Comparison of ENCODE assay signal across 11 cellular contexts in the genomic region with DNA sequence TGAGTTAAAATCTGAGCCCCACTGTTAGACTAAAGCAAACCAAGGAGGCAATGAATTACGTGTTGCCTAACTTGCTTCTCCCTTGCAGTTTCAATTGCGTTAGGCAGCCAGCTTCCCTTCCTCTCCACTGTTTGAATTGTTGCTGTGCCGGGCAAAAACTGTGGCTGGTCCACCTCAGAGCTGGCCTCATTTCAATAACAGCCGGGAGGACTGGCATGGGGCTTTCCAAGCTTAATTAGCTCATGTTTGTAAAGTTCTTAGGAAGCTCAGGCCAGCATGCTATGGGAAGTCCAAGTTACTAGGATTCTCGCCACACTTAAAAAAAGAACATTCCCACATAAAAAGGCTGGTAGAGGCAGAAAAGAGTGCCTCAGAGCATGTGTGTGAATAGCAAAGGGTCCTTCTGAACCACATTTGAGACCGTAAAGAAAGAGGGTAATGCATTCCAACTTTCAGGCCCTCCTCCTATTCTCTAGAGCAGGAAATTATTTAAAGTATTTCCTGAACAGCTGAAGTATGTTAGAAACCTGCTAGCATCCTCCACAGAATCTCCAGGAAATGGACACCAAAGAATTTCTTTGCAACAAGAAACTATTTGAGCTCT.
DNase-seq lines count a peak whose midpoint lies in the region; ATAC-seq and TF ChIP-seq lines count a peak whose summit lies in the region.
"Had no signal": no experiment of that assay in that cellular context is flagged by ENCODE, and none has a peak within 500 bp of the region (broad histone marks: within the 10 kb centered on the region; RNA-seq: fewer than 3 reads in every experiment).

No MANE protein-coding gene starts in this region.

- DNase-seq in EL (peak; percentile 65), astrocyte of the cerebellum (ENCODE audit: low read depth) (peak; percentile 46), hepatic stellate cell (ENCODE audit: low spot score) (peak; percentile 22), sciatic nerve (ENCODE audit: low spot score) (no peak), NCI-H510A treated with DMSO at 0.1 percent for 48 hours (lab: John Stamatoyannopoulos, UW) (no peak)
- DNase-seq in effector CD8-positive, alpha-beta T cell (lab: John Stamatoyannopoulos, UW): no peak
- DNase-seq: DMS79 treated with DMSO at 0.1 percent for 48 hours, PC-9, retina had no signal

- in situ Hi-C loops in astrocyte of the cerebellum (cut with HindIII; ENCODE audit: low sequenced_read_pairs): loop anchor here (5.0 kb wide), 1 partner anchor 84 kb away; no protein-coding TSS in a partner anchor

- ATAC-seq in sciatic nerve: peak; percentile 56
- ATAC-seq in HG02840 (IDR thresholded peaks at IDR 0.05; ENCODE audit: low FRiP score, unreplicated experiment): no peak
- no peak for ATAC-seq in GM18505 (IDR thresholded peaks at IDR 0.05; ENCODE audit: unreplicated experiment)

- TF ChIP-seq CTCF in astrocyte of the cerebellum (IDR thresholded peaks at IDR 0.05; ENCODE audit: low read depth, low read length, missing control alignments): no peak

- H3K4me3 ChIP-seq in astrocyte of the cerebellum (ENCODE audit: low read depth, low read length): no peak overlapping the region
- H3K4me3 ChIP-seq: PC-9 had no signal

- intact Hi-C loops in sciatic nerve (cut with DNase I): no loop called here

- no peak for TF ChIP-seq POLR2A in GM18505 (IDR thresholded peaks at IDR 0.05; ENCODE audit: borderline replicate concordance, extremely low read depth, insufficient read depth, insufficient read length)

Comparison
In these comparisons a context has a peak if more than half of its experiments do, and no peak if none do; other contexts are left out.
1. DNase-seq: peak in EL (single experiment), astrocyte of the cerebellum (single experiment) and hepatic stellate cell (single experiment); none in sciatic nerve (single experiment), NCI-H510A treated with DMSO at 0.1 percent for 48 hours (single experiment) and effector CD8-positive, alpha-beta T cell (single experiment).